In the genomic region with DNA sequence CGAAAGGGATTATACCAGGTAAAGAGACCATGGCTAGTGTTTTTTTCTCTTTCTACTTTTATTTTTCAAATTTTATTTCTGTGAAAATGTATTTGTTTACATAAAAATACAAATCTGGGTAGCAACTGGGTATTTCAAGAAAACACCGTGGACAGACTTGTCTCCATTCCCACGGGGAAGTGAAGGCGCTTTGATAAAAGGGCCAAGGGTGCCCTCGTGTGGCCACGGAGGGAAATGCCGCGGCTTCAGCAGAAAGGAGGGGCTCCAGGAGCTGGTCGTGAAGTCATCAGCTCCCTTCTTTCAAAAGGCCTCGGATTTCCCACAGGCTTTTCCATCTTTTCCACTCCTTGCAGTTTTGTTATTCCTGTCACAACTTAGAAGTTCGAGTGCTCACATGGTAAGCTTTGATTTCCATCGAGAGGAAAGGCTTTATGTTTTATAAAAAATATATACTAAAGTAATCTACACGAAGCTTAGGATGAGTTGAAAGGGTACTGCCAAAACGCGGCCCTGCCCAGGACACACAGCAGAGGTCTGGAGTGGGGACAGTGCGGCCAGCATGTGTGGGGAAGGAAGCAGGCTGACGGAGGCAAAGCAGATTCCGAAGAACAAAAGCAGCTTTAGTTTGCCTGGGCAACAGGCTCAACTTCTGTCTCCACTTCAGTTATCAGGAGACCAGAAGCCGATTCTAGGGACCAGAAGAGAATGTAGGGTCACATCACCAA, we compare ENCODE assay signal across 8 cellular contexts. TPM values are rescaled to one million over a fixed set of nuclear protein-coding genes. Genes with fewer than 3 reads are reported as not detected.
DNase-seq lines count a peak whose midpoint lies in the region; ATAC-seq and TF ChIP-seq lines count a peak whose summit lies in the region.

No MANE protein-coding gene starts in this region.

- H4K12ac ChIP-seq in trophoblast cell (ENCODE audit: low read depth, low read length): no peak overlapping the region

- H3K4me3 Mint-ChIP-seq in activated naive CD4-positive, alpha-beta T cell treated with anti-CD3 and anti-CD28 coated beads, Interleukin-2, amount 10 ng/mL, durations not matched to agents 7 days and 5 days: no peak overlapping the region

- DNase-seq in Daoy (ENCODE audit: low read depth) (peak; percentile 87), M059J (ENCODE audit: low read depth) (peak; percentile 77), SK-N-SH (peak; percentile 88), globus pallidus (ENCODE audit: low spot score) (peak; percentile 91), trophoblast cell (peak; percentile 82 to 95), transverse colon (peak; percentile 94)
- DNase-seq in activated naive CD4-positive, alpha-beta T cell treated with anti-CD3 and anti-CD28 coated beads, Interleukin-2, amount 10 ng/mL, durations not matched to agents 7 days and 5 days: peak; percentile 89

- 37% methylated on average over 19 of the region's 19 CpGs for WGBS in SK-N-SH (ENCODE audit: low lambda C conversion rate)
- WGBS in trophoblast cell (ENCODE audit: extremely low coverage, insufficient coverage, insufficient read length): no CpG with 5 or more reads among the region's 19 CpGs
- WGBS in transverse colon (ENCODE audit: low coverage in 1 of 2), 2 donors: 31 to 35% methylated on average over 15 to 19 of the region's 19 CpGs

- no peaks in the 10 kb centered on the region for H3K36me3 Mint-ChIP-seq in activated naive CD4-positive, alpha-beta T cell treated with anti-CD3 and anti-CD28 coated beads, Interleukin-2, amount 10 ng/mL, durations not matched to agents 7 days and 5 days

- POLR2A ChIA-PET in SK-N-SH (lab: Yijun Ruan, JAX): interaction anchor here (0.7 to 2.3 kb wide), 4 partner anchors 15 to 33 kb away, joined by 3 to 27 read pairs (median 5); partner anchors contain the start of gene MNT

- no peak overlapping the region for H3K27ac Mint-ChIP-seq in activated naive CD4-positive, alpha-beta T cell treated with anti-CD3 and anti-CD28 coated beads, Interleukin-2, amount 10 ng/mL, durations not matched to agents 7 days and 5 days

- H3K9me3 Mint-ChIP-seq in activated naive CD4-positive, alpha-beta T cell treated with anti-CD3 and anti-CD28 coated beads, Interleukin-2, amount 10 ng/mL, durations not matched to agents 7 days and 5 days: no peaks in the 10 kb centered on the region

- no peaks in the 10 kb centered on the region for H3K27me3 Mint-ChIP-seq in activated naive CD4-positive, alpha-beta T cell treated with anti-CD3 and anti-CD28 coated beads, Interleukin-2, amount 10 ng/mL, durations not matched to agents 7 days and 5 days

- no peaks in the 10 kb centered on the region for H3K9me2 ChIP-seq in SK-N-SH

- H3K4me1 ChIP-seq in SK-N-SH (ENCODE audit: control insufficient read depth in 1 of 2, insufficient read depth in 2 of 2, low read depth in 1 of 2, low read length in 1 of 2) (peaks cover 0 to 6% of the 10 kb centered on the region in 2 experiments; a peak in 1 of 4 replicates), trophoblast cell (ENCODE audit: control insufficient read depth in 1 of 2, insufficient read depth in 2 of 2, low read length in 2 of 2) (peaks cover 0 to 2% of the 10 kb centered on the region in 2 experiments), transverse colon (peaks cover 6 to 24% (median 7%) of the 10 kb centered on the region in 4 donors)

- CTCF ChIA-PET in SK-N-SH (lab: Yijun Ruan, JAX): interaction anchor here (0.6 to 27.8 kb wide), 31 partner anchors 8 to 306 kb away, joined by 3 to 654 read pairs (median 5); partner anchors contain the start of genes MNT, PAFAH1B1, SGSM2 and TSR1
- CTCF ChIA-PET in activated naive CD4-positive, alpha-beta T cell treated with anti-CD3 and anti-CD28 coated beads, Interleukin-2, amount 10 ng/mL, durations not matched to agents 7 days and 5 days (lab: Charles Lee): interaction anchor here (0.7 to 23.4 kb wide), 31 partner anchors 9 to 504 kb away, joined by 3 to 467 read pairs (median 4); partner anchors contain the start of genes HIC1, MNT and TSR1

- H3K23ac ChIP-seq in trophoblast cell (ENCODE audit: low read length): no peak overlapping the region

- no peaks in the 10 kb centered on the region for H3K79me1 ChIP-seq in trophoblast cell (ENCODE audit: low read length)

- H2BK120ac ChIP-seq in trophoblast cell (ENCODE audit: insufficient read depth, low read length, poor library complexity): no peak overlapping the region

- no peak overlapping the region for H4K8ac ChIP-seq in trophoblast cell (ENCODE audit: low read depth, low read length)

- peaks cover 9% of the 10 kb centered on the region for H3F3A ChIP-seq in SK-N-SH (replicated peaks; ENCODE audit: insufficient read depth)

- no peak for ATAC-seq in HG02885 (IDR thresholded peaks at IDR 0.05; ENCODE audit: poor library complexity, unreplicated experiment)

- no peak overlapping the region for H2BK12ac ChIP-seq in trophoblast cell (ENCODE audit: low read length)

- H3K9me3 ChIP-seq in SK-N-SH (no peaks in the 10 kb centered on the region), trophoblast cell (ENCODE audit: insufficient read depth, low read depth, low read length) (no peaks in the 10 kb centered on the region), transverse colon (no peaks in the 10 kb centered on the region)

- no peak overlapping the region for H3K14ac ChIP-seq in trophoblast cell (ENCODE audit: low read length)

- H4K20me1 ChIP-seq in SK-N-SH (ENCODE audit: insufficient read depth): no peaks in the 10 kb centered on the region

- no peak overlapping the region for H4K91ac ChIP-seq in trophoblast cell (ENCODE audit: low read depth, low read length)

- in situ Hi-C loops in transverse colon (cut with MboI; ENCODE audit: low pct_ligation_motif_present in 1 of 4, low pct_unique_long_range_greater_than_20kb in 1 of 4, low sequenced_read_pairs in 3 of 4): loop anchor here in 2 of 4 donors (5.0 kb wide), 1 partner anchor 34 kb away; no protein-coding TSS in a partner anchor

- TF ChIP-seq POLR2A in transverse colon (IDR thresholded peaks at IDR 0.05): no peak

- peak overlapping the region; percentile 10 for H3K4ac ChIP-seq in trophoblast cell (ENCODE audit: low read depth, low read length)

- H3K9ac ChIP-seq in SK-N-SH (no peak overlapping the region), trophoblast cell (ENCODE audit: low read length) (no peak overlapping the region)

- H3K36me3 ChIP-seq in SK-N-SH (replicated peaks in 1 of 2; ENCODE audit: control insufficient read depth in 1 of 2, insufficient read depth in 2 of 2, low read length in 1 of 2) (peaks cover 7 to 15% of the 10 kb centered on the region in 2 experiments), trophoblast cell (ENCODE audit: control insufficient read depth in 1 of 2, insufficient read depth in 2 of 2, low read length in 2 of 2) (peaks cover 36 to 37% of the 10 kb centered on the region in 2 experiments), transverse colon (peaks cover 0 to 13% (median 4%) of the 10 kb centered on the region in 4 donors)

- peak overlapping the region; percentile 39 to 41; a peak in 2 of 4 replicates for H3K27ac ChIP-seq in SK-N-SH (ENCODE audit: low read depth in 2 of 2, low read length in 1 of 2)
- H3K27ac ChIP-seq in trophoblast cell (ENCODE audit: low read depth, low read length): no peak overlapping the region
- H3K27ac ChIP-seq in transverse colon: peak overlapping the region in 3 of 4 donors; percentile 10 to 60 (median 52)

- peak; percentile 92 for TF ChIP-seq RAD21 in SK-N-SH (IDR thresholded peaks at IDR 0.05; ENCODE audit: low read length)

- H2AFZ ChIP-seq in SK-N-SH (ENCODE audit: low read depth) (no peak overlapping the region), trophoblast cell (ENCODE audit: insufficient read depth, low read length, poor library complexity) (no peak overlapping the region)

- peak overlapping the region; percentile 35 for H2AK5ac ChIP-seq in trophoblast cell (ENCODE audit: low read length)

- no peak overlapping the region for H2BK5ac ChIP-seq in trophoblast cell (ENCODE audit: low read depth, low read length, poor library complexity)

- no peak overlapping the region for H3K18ac ChIP-seq in trophoblast cell (ENCODE audit: low read length)

- H3K79me2 ChIP-seq in SK-N-SH (ENCODE audit: insufficient read depth): no peaks in the 10 kb centered on the region
- no peaks in the 10 kb centered on the region for H3K79me2 ChIP-seq in trophoblast cell (ENCODE audit: control insufficient read depth, insufficient read depth, low read length, poor library complexity)

- TF ChIP-seq EP300 in SK-N-SH (IDR thresholded peaks at IDR 0.05; ENCODE audit: borderline replicate concordance in 1 of 2, low read depth in 1 of 2, low read length in 1 of 2) (no peak), transverse colon (IDR thresholded peaks at IDR 0.05; ENCODE audit: low read depth) (no peak)

- intact Hi-C loops in transverse colon (cut with DNase I; ENCODE audit: low total_unique reads): loop anchor here (1.0 kb wide), 1 partner anchor 34 kb away; no protein-coding TSS in a partner anchor

- H3K4me2 ChIP-seq in SK-N-SH: no peak overlapping the region
- H3K4me2 ChIP-seq in trophoblast cell (ENCODE audit: low read length): no peak overlapping the region

- TF ChIP-seq CTCF in SK-N-SH (IDR thresholded peaks at IDR 0.05): peak; percentile 98
- peak; percentile 96 to 98 (median 98) for TF ChIP-seq CTCF in transverse colon (IDR thresholded peaks at IDR 0.05)

- no peaks in the 10 kb centered on the region for H3K27me3 ChIP-seq in SK-N-SH (ENCODE audit: insufficient read depth)
- H3K27me3 ChIP-seq in trophoblast cell (ENCODE audit: insufficient read depth, low read length): no peaks in the 10 kb centered on the region
- no peaks in the 10 kb centered on the region for H3K27me3 ChIP-seq in transverse colon

- peaks cover 2% of the 10 kb centered on the region for H3K4me1 Mint-ChIP-seq in activated naive CD4-positive, alpha-beta T cell treated with anti-CD3 and anti-CD28 coated beads, Interleukin-2, amount 10 ng/mL, durations not matched to agents 7 days and 5 days

- H3K4me3 ChIP-seq in SK-N-SH (ENCODE audit: low read depth in 2 of 2, low read length in 1 of 2): no peak overlapping the region; a peak in 1 of 4 replicates
- H3K4me3 ChIP-seq in trophoblast cell (ENCODE audit: low read depth, low read length): no peak overlapping the region
- H3K4me3 ChIP-seq in transverse colon: no peak overlapping the region

TF ChIP-seq in SK-N-SH, 30 proteins besides CTCF, POLR2A, EP300 and RAD21 (continues in another document):
- TF ChIP-seq CHD2 (IDR thresholded peaks at IDR 0.05; ENCODE audit: low read length, partially characterized antibody) (peak; percentile 37), RCOR1 (IDR thresholded peaks at IDR 0.05; ENCODE audit: low read length) (no peak)

RNA-seq across cellular contexts. Expression of gene MNT, which starts 15.3 kb away (rescaled TPM):
- 1.2 and 1.7 TPM in 2 replicates for total RNA-seq in Daoy (2014; rRNA removed; shearing (Covaris generic))
- 1.5 and 3.2 TPM in 2 replicates for total RNA-seq in M059J (2014; rRNA removed; shearing (Covaris generic))
- 7.1 and 7.4 TPM in 2 replicates for polyA plus RNA-seq in SK-N-SH (2012; rRNA removed)
- polyA plus RNA-seq in SK-N-SH (2012; cell fraction: cytosol; rRNA removed): 3.2 and 4.4 TPM in 2 replicates
- 50.2 and 76.3 TPM in 2 replicates for polyA plus RNA-seq in SK-N-SH (2012; cell fraction: nucleus; rRNA removed)
- polyA plus RNA-seq in trophoblast cell (2013): 16.2 and 16.6 TPM in 2 replicates
- 10 to 100 TPM; 13.7 to 27.7 (median 20.9) TPM for total RNA-seq in transverse colon
